22 cellular contexts compared by ENCODE assay signal in the genomic region with DNA sequence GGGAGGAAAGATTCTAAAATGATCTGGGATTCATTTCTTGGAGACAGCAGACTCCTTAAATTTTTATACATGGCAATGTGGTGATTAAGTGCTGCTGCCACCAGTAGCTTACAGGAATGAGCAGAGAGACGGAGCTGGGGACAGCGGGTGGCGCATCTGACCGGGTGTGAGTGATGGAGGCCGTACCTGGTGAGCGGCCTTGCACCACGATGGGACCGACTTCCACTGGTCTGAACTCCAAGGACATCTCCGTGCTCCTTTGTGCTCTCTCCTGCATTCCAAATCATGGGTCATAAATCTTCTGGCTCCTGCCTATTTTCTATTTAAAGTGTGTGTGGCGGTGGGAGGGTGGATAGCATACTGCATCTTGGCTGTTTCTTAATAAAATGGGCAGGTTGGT.
"Had no signal": no experiment of that assay in that cellular context is flagged by ENCODE, and none has a peak within 500 bp of the region (broad histone marks: within the 10 kb centered on the region; RNA-seq: fewer than 3 reads in every experiment).

No MANE protein-coding gene starts in this region.

- H3K27ac Mint-ChIP-seq: activated B cell treated with CpG ODN at 0.5 μM for 24 hours; activated CD4-positive, alpha-beta T cell treated with anti-CD3 and anti-CD28 coated beads for 36 hours; activated naive CD4-positive, alpha-beta T cell treated with anti-CD3 and anti-CD28 coated beads for 36 hours; activated naive CD8-positive, alpha-beta T cell treated with anti-CD3 and anti-CD28 coated beads, Interleukin-2, amount 10 ng/mL, durations not matched to agents 7 days and 5 days; activated T-cell treated with anti-CD3 and anti-CD28 coated beads, Interleukin-2, amount 50 U/mL, for 72 hours; mesothelial cell of epicardium; natural killer cell; stimulated activated effector memory CD8-positive, alpha-beta T cell treated with anti-CD3 and anti-CD28 coated beads, Interleukin-12 subunit alpha, Interleukin-12 subunit beta, amount 100 ng/mL, for 72 hours; stimulated activated naive CD8-positive, alpha-beta T cell treated with anti-CD3 and anti-CD28 coated beads, Interleukin-15, amount 100 ng/mL, for 72 hours had no signal

- H3K9me3 ChIP-seq: left lung, neutrophil, pancreas, psoas muscle, right atrium auricular region, suprapubic skin, transverse colon had no signal

- H3K27ac ChIP-seq: foreskin keratinocyte, left lung, neutrophil, pancreas, psoas muscle, right atrium auricular region, skin epidermis, suprapubic skin, transverse colon had no signal

- H3K36me3 Mint-ChIP-seq: activated naive CD8-positive, alpha-beta T cell treated with anti-CD3 and anti-CD28 coated beads, Interleukin-2, amount 10 ng/mL, durations not matched to agents 7 days and 5 days; mesothelial cell of epicardium; natural killer cell; stimulated activated effector memory CD8-positive, alpha-beta T cell treated with anti-CD3 and anti-CD28 coated beads, Interleukin-12 subunit alpha, Interleukin-12 subunit beta, amount 100 ng/mL, for 72 hours had no signal

- H3K27me3 ChIP-seq: pancreas had no signal

- ATAC-seq: activated CD4-positive, alpha-beta T cell treated with anti-CD3 and anti-CD28 coated beads for 36 hours; activated T-cell treated with anti-CD3 and anti-CD28 coated beads, Interleukin-2, amount 50 U/mL, for 72 hours; foreskin keratinocyte; natural killer cell; stimulated activated effector memory CD8-positive, alpha-beta T cell treated with anti-CD3 and anti-CD28 coated beads, Interleukin-12 subunit alpha, Interleukin-12 subunit beta, amount 100 ng/mL, for 72 hours; stimulated activated naive CD8-positive, alpha-beta T cell treated with anti-CD3 and anti-CD28 coated beads, Interleukin-15, amount 100 ng/mL, for 72 hours had no signal

- H3K4me1 Mint-ChIP-seq: activated B cell treated with CpG ODN at 0.5 μM for 24 hours; natural killer cell; stimulated activated effector memory CD8-positive, alpha-beta T cell treated with anti-CD3 and anti-CD28 coated beads, Interleukin-12 subunit alpha, Interleukin-12 subunit beta, amount 100 ng/mL, for 72 hours had no signal

- H3K4me3 Mint-ChIP-seq: activated B cell treated with CpG ODN at 0.5 μM for 24 hours; activated CD4-positive, alpha-beta T cell treated with anti-CD3 and anti-CD28 coated beads for 36 hours; activated naive CD4-positive, alpha-beta T cell treated with anti-CD3 and anti-CD28 coated beads for 36 hours; activated naive CD8-positive, alpha-beta T cell treated with anti-CD3 and anti-CD28 coated beads, Interleukin-2, amount 10 ng/mL, durations not matched to agents 7 days and 5 days; activated T-cell treated with anti-CD3 and anti-CD28 coated beads, Interleukin-2, amount 50 U/mL, for 72 hours; mesothelial cell of epicardium; natural killer cell; stimulated activated effector memory CD8-positive, alpha-beta T cell treated with anti-CD3 and anti-CD28 coated beads, Interleukin-12 subunit alpha, Interleukin-12 subunit beta, amount 100 ng/mL, for 72 hours; stimulated activated naive CD8-positive, alpha-beta T cell treated with anti-CD3 and anti-CD28 coated beads, Interleukin-15, amount 100 ng/mL, for 72 hours had no signal

- DNase-seq: activated B cell treated with CpG ODN at 0.5 μM for 24 hours; activated CD4-positive, alpha-beta T cell treated with anti-CD3 and anti-CD28 coated beads for 36 hours; activated CD4-positive, alpha-beta T cell treated with anti-CD3 and anti-CD28 coated beads, Interleukin-2, amount 50 U/mL, for 48 hours; activated effector memory CD4-positive, alpha-beta T cell treated with Interleukin-2 at 50 U/mL for 16 hours; activated naive CD4-positive, alpha-beta T cell treated with anti-CD3 and anti-CD28 coated beads for 36 hours; activated naive CD8-positive, alpha-beta T cell treated with anti-CD3 and anti-CD28 coated beads, Interleukin-2, amount 10 ng/mL, durations not matched to agents 7 days and 5 days; activated T-cell treated with anti-CD3 and anti-CD28 coated beads, Interleukin-2, amount 50 U/mL, for 72 hours; foreskin keratinocyte; left lung; natural killer cell; pancreas; psoas muscle; stimulated activated CD4-positive, alpha-beta T cell treated with anti-CD3 and anti-CD28 coated beads, Interleukin-2, amount 100 ng/mL, for 24 hours; stimulated activated naive CD8-positive, alpha-beta T cell treated with anti-CD3 and anti-CD28 coated beads, Interleukin-15, amount 100 ng/mL, for 72 hours; transverse colon had no signal

- H3K36me3 ChIP-seq: left lung, neutrophil, pancreas, right atrium auricular region, suprapubic skin, transverse colon had no signal

- H3K4me3 ChIP-seq: left lung, lung, pancreas, psoas muscle, right atrium auricular region, skin epidermis, suprapubic skin, transverse colon had no signal

- H3K9me3 Mint-ChIP-seq: activated B cell treated with CpG ODN at 0.5 μM for 24 hours; activated naive CD4-positive, alpha-beta T cell treated with anti-CD3 and anti-CD28 coated beads for 36 hours; activated naive CD8-positive, alpha-beta T cell treated with anti-CD3 and anti-CD28 coated beads, Interleukin-2, amount 10 ng/mL, durations not matched to agents 7 days and 5 days; activated T-cell treated with anti-CD3 and anti-CD28 coated beads, Interleukin-2, amount 50 U/mL, for 72 hours; mesothelial cell of epicardium; natural killer cell; stimulated activated effector memory CD8-positive, alpha-beta T cell treated with anti-CD3 and anti-CD28 coated beads, Interleukin-12 subunit alpha, Interleukin-12 subunit beta, amount 100 ng/mL, for 72 hours; stimulated activated naive CD8-positive, alpha-beta T cell treated with anti-CD3 and anti-CD28 coated beads, Interleukin-15, amount 100 ng/mL, for 72 hours had no signal

- H3K4me1 ChIP-seq: foreskin keratinocyte, left lung, pancreas, psoas muscle, suprapubic skin had no signal
